Comparison of ENCODE assay signal across 11 cellular contexts in genomic region chr20:4065405-4065841, GRCh38. TPM values are rescaled to one million over a fixed set of nuclear protein-coding genes. Genes with fewer than 3 reads are reported as not detected.
DNase-seq lines count a peak whose midpoint lies in the region; TF ChIP-seq lines count a peak whose summit lies in the region.
"Had no signal": no experiment of that assay in that cellular context is flagged by ENCODE, and none has a peak within 500 bp of the region (broad histone marks: within the 10 kb centered on the region; RNA-seq: fewer than 3 reads in every experiment).

No MANE protein-coding gene starts in this region.

- peaks cover 3% of the 10 kb centered on the region for H3K9me3 Mint-ChIP-seq in chondrocyte (ENCODE audit: low read depth)
- H3K9me3 Mint-ChIP-seq in nephron, result peaks cover 2% of the 10 kb centered on the region
- H3K9me3 Mint-ChIP-seq in CD4-positive, alpha-beta memory T cell, result no peaks in the 10 kb centered on the region

- DNase-seq in AG09309 (ENCODE audit: low read depth) (peak; percentile 89), MV-4-11 (lab: John Stamatoyannopoulos, UW) (peak; percentile 2), chondrocyte (ENCODE audit: low spot score) (no peak), GDM1 (lab: John Stamatoyannopoulos, UW) (no peak), DMS79 treated with DMSO at 0.1 percent for 48 hours (lab: John Stamatoyannopoulos, UW) (no peak), globus pallidus (ENCODE audit: low spot score) (no peak)
- DNase-seq in CD4-positive, alpha-beta memory T cell, result no peak
- DNase-seq: activated CD4-positive, alpha-beta T cell treated with anti-CD3 and anti-CD28 coated beads, Interleukin-2, amount 50 U/mL, for 48 hours; body of pancreas had no signal

- intact Hi-C loops in CD4-positive, alpha-beta memory T cell (cut with micrococcal nuclease), result no loop called here

- H3K4me1 Mint-ChIP-seq in chondrocyte (ENCODE audit: low read depth) (peaks cover 77% of the 10 kb centered on the region), nephron (peaks cover 62% of the 10 kb centered on the region)
- peaks cover 0 to 9% (median 3%) of the 10 kb centered on the region in 4 donors for H3K4me1 Mint-ChIP-seq in CD4-positive, alpha-beta memory T cell

- H3K4me3 Mint-ChIP-seq in chondrocyte (ENCODE audit: unreplicated experiment), result peak overlapping the region; percentile 18
- peak overlapping the region; percentile 15 to 36 (median 16) for H3K4me3 Mint-ChIP-seq in nephron
- H3K4me3 Mint-ChIP-seq in CD4-positive, alpha-beta memory T cell, result no peak overlapping the region

- H3K36me3 Mint-ChIP-seq in chondrocyte (ENCODE audit: low read depth), result no peaks in the 10 kb centered on the region
- H3K36me3 Mint-ChIP-seq in nephron (ENCODE audit: low read depth), result no peaks in the 10 kb centered on the region
- H3K36me3 Mint-ChIP-seq in CD4-positive, alpha-beta memory T cell, result no peaks in the 10 kb centered on the region

- H3K27ac Mint-ChIP-seq in chondrocyte (ENCODE audit: unreplicated experiment), result peak overlapping the region; percentile 93
- peak overlapping the region; percentile 96 to 98 (median 97) for H3K27ac Mint-ChIP-seq in nephron
- H3K27ac Mint-ChIP-seq in CD4-positive, alpha-beta memory T cell, result no peak overlapping the region
- H3K27ac Mint-ChIP-seq: progenitor cell of endocrine pancreas had no signal

- H3K36me3 ChIP-seq in CD4-positive, alpha-beta memory T cell (ENCODE audit: insufficient read depth, low read length), result no peaks in the 10 kb centered on the region

- H3K27ac ChIP-seq in CD4-positive, alpha-beta memory T cell (ENCODE audit: low read depth, low read length), result no peak overlapping the region

- no peaks in the 10 kb centered on the region for H3K9me3 ChIP-seq in CD4-positive, alpha-beta memory T cell (ENCODE audit: control insufficient read depth in 1 of 2, low read length in 2 of 2)
- H3K9me3 ChIP-seq: body of pancreas had no signal

- H3K27me3 ChIP-seq in CD4-positive, alpha-beta memory T cell (ENCODE audit: insufficient read depth, low read length), result no peaks in the 10 kb centered on the region
- H3K27me3 ChIP-seq: body of pancreas had no signal

- H3K27me3 Mint-ChIP-seq in chondrocyte (ENCODE audit: low read depth), result no peaks in the 10 kb centered on the region
- no peaks in the 10 kb centered on the region for H3K27me3 Mint-ChIP-seq in nephron (ENCODE audit: low read depth)
- no peaks in the 10 kb centered on the region for H3K27me3 Mint-ChIP-seq in CD4-positive, alpha-beta memory T cell

- TF ChIP-seq CTCF in AG09309 (IDR thresholded peaks at IDR 0.05; ENCODE audit: control insufficient read depth, insufficient read depth, low read depth, low read length, missing control alignments) (no peak), chondrocyte (IDR thresholded peaks at IDR 0.05) (no peak), nephron (IDR thresholded peaks at IDR 0.05; ENCODE audit: unreplicated experiment in 3 of 3) (no peak)

- POLR2A ChIA-PET in CD4-positive, alpha-beta memory T cell (lab: Charles Lee; ENCODE audit: partially characterized antibody), result no interaction called here

- no peaks in the 10 kb centered on the region for H3K4me1 ChIP-seq in CD4-positive, alpha-beta memory T cell (ENCODE audit: insufficient read depth, low read length)

- no peak overlapping the region for H3K4me3 ChIP-seq in AG09309 (ENCODE audit: control insufficient read depth, low read depth, low read length)
- H3K4me3 ChIP-seq in CD4-positive, alpha-beta memory T cell (ENCODE audit: low read length in 2 of 2), result no peak overlapping the region
- H3K4me3 ChIP-seq: body of pancreas had no signal

- CTCF ChIA-PET in CD4-positive, alpha-beta memory T cell (lab: Charles Lee; ENCODE audit: partially characterized antibody), result interaction anchor here (1.9 kb wide), 1 partner anchor 20 kb away, joined by 6 read pairs; no protein-coding TSS in a partner anchor

RNA-seq across cellular contexts. Expression of gene RNF24, which starts 50.1 kb away (rescaled TPM):
- 13.3 to 22.4 TPM (median 18.9 TPM) in 3 replicates for total RNA-seq in chondrocyte
- 10 to 100 TPM; 23.0 to 25.8 TPM for total RNA-seq in CD4-positive, alpha-beta memory T cell
- polyA plus RNA-seq in CD4-positive, alpha-beta memory T cell, result 10 to 100 TPM; 15.4 to 17.2 TPM

Comparison
In these comparisons a context has a peak if more than half of its experiments do, and no peak if none do; other contexts are left out.
1. DNase-seq: peak in AG09309 (single experiment) and MV-4-11 (single experiment); none in chondrocyte (single experiment), GDM1 (single experiment), DMS79 treated with DMSO at 0.1 percent for 48 hours (single experiment), CD4-positive, alpha-beta memory T cell (0 of 5) and globus pallidus (single experiment).
2. H3K27ac Mint-ChIP-seq: peak in chondrocyte (single experiment) and nephron (3 of 3); none in CD4-positive, alpha-beta memory T cell (0 of 7).
3. H3K4me3 Mint-ChIP-seq: peak in chondrocyte (single experiment) and nephron (3 of 3); none in CD4-positive, alpha-beta memory T cell (0 of 8).